Comparison of ENCODE assay signal across 14 cellular contexts in genomic region chr22:50114221-50114981, GRCh38. TPM values are rescaled to one million over a fixed set of nuclear protein-coding genes. Genes with fewer than 3 reads are reported as not detected.
A peak's percentile ranks its signal among the peaks of the same experiment; 100 is the strongest.
DNase-seq lines count a peak whose midpoint lies in the region; ATAC-seq and TF ChIP-seq lines count a peak whose summit lies in the region.
"Had no signal": no experiment of that assay in that cellular context is flagged by ENCODE, and none has a peak within 500 bp of the region (broad histone marks: within the 10 kb centered on the region; RNA-seq: fewer than 3 reads in every experiment).

No MANE protein-coding gene starts in this region.

- intact Hi-C loops in MCF 10A (cut with micrococcal nuclease) = no loop called here
- intact Hi-C loops in breast epithelium (cut with DNase I; ENCODE audit: low total_unique reads) = no loop called here
- intact Hi-C loops in aorta (cut with DNase I) = no loop called here

- H3K27me3 Mint-ChIP-seq in MCF 10A (ENCODE audit: insufficient read depth, unreplicated experiment) = no peaks in the 10 kb centered on the region

- H3K36me3 Mint-ChIP-seq in MCF 10A (ENCODE audit: insufficient read depth, unreplicated experiment) = no peaks in the 10 kb centered on the region
- H3K36me3 Mint-ChIP-seq: type B pancreatic cell had no signal

- H3K9me3 ChIP-seq in breast epithelium = no peaks in the 10 kb centered on the region
- H3K9me3 ChIP-seq in mesodermal cell (ENCODE audit: control insufficient read depth, low read length) = no peaks in the 10 kb centered on the region
- H3K9me3 ChIP-seq in aorta (ENCODE audit: control insufficient read depth, low read length) = no peaks in the 10 kb centered on the region

- peak overlapping the region in 1 of 2 donors; percentile 43 for H3K27ac ChIP-seq in breast epithelium
- H3K27ac ChIP-seq in brain microvascular endothelial cell = peak overlapping the region; percentile 65
- H3K27ac ChIP-seq in mesodermal cell (ENCODE audit: low read depth, low read length, severe bottlenecking) = peak overlapping the region; percentile 82
- H3K27ac ChIP-seq in aorta (ENCODE audit: low read depth in 1 of 2, low read length in 2 of 2) = peak overlapping the region in 1 of 2 donors; percentile 83

- peak overlapping the region; percentile 27 for H3K27ac Mint-ChIP-seq in MCF 10A (ENCODE audit: low read depth, unreplicated experiment)
- H3K27ac Mint-ChIP-seq: activated T-cell treated with anti-CD3 and anti-CD28 coated beads, Interleukin-2, amount 50 U/mL, for 24 hours; type B pancreatic cell had no signal

- TF ChIP-seq CTCF in MCF 10A (IDR thresholded peaks at IDR 0.05; ENCODE audit: unreplicated experiment) (no peak), breast epithelium (IDR thresholded peaks at IDR 0.05) (no peak), brain microvascular endothelial cell (IDR thresholded peaks at IDR 0.05; ENCODE audit: low read depth, low read length, missing control alignments) (no peak)

- no TSS peak for BruUV-seq in MCF 10A (replicated peaks; lab: Mats Ljungman, UMichigan)

- no peaks in the 10 kb centered on the region for H3K9me3 Mint-ChIP-seq in MCF 10A (ENCODE audit: unreplicated experiment)
- H3K9me3 Mint-ChIP-seq: activated T-cell treated with anti-CD3 and anti-CD28 coated beads, Interleukin-2, amount 50 U/mL, for 24 hours; type B pancreatic cell had no signal

- H3K4me3 Mint-ChIP-seq in MCF 10A (ENCODE audit: unreplicated experiment) = no peak overlapping the region
- H3K4me3 Mint-ChIP-seq: activated T-cell treated with anti-CD3 and anti-CD28 coated beads, Interleukin-2, amount 50 U/mL, for 24 hours; type B pancreatic cell had no signal

- H3K4me3 ChIP-seq in breast epithelium (peak overlapping the region in 1 of 3 donors; percentile 17), brain microvascular endothelial cell (ENCODE audit: low read depth, low read length) (peak overlapping the region; percentile 36), mesodermal cell (ENCODE audit: extremely low read depth, insufficient read depth, low read length, poor library complexity, severe bottlenecking) (no peak overlapping the region), aorta (ENCODE audit: low read length in 2 of 2) (no peak overlapping the region)

- no peaks in the 10 kb centered on the region for H3K4me1 ChIP-seq in breast epithelium
- H3K4me1 ChIP-seq in mesodermal cell (ENCODE audit: control insufficient read depth, insufficient read depth, low read length, poor library complexity, severe bottlenecking) = peaks cover 56% of the 10 kb centered on the region
- H3K4me1 ChIP-seq in aorta (ENCODE audit: control insufficient read depth in 1 of 2, insufficient read depth in 2 of 2, low read length in 2 of 2) = no peaks in the 10 kb centered on the region

- DNase-seq in MCF 10A (ENCODE audit: unreplicated experiment) (peak; percentile 14), breast epithelium (ENCODE audit: low spot score in 2 of 2) (no peak), brain microvascular endothelial cell (peak; percentile 49), aorta (no peak), NK-92 (lab: John Stamatoyannopoulos, UW; ENCODE audit: unreplicated experiment) (no peak)
- DNase-seq: activated T-cell treated with anti-CD3 and anti-CD28 coated beads, Interleukin-2, amount 50 U/mL, for 24 hours; AML-193; left ventricle myocardium superior; T-helper 2 cell had no signal

- H3K27me3 ChIP-seq in breast epithelium (no peaks in the 10 kb centered on the region), brain microvascular endothelial cell (replicated peaks) (no peaks in the 10 kb centered on the region), aorta (ENCODE audit: control insufficient read depth in 1 of 2, insufficient read depth in 2 of 2, low read length in 1 of 2) (no peaks in the 10 kb centered on the region)

- 77 to 85% methylated on average over 10 to 13 of the region's 18 CpGs for WGBS in mesodermal cell (ENCODE audit: insufficient coverage in 2 of 2), 2 experiments
- WGBS in aorta, 2 donors = 7 to 10% methylated on average over 18 of the region's 18 CpGs

- in situ Hi-C loops in brain microvascular endothelial cell (cut with HindIII; ENCODE audit: low pct_ligation_motif_present, low sequenced_read_pairs) = no loop called here

- H3K36me3 ChIP-seq in breast epithelium (no peaks in the 10 kb centered on the region), brain microvascular endothelial cell (replicated peaks) (no peaks in the 10 kb centered on the region), mesodermal cell (ENCODE audit: control insufficient read depth, insufficient read depth, low read length) (no peaks in the 10 kb centered on the region), aorta (ENCODE audit: control insufficient read depth in 1 of 2, insufficient read depth in 2 of 2, low read length in 1 of 2) (no peaks in the 10 kb centered on the region)

- CTCF ChIA-PET in MCF 10A (lab: Yijun Ruan, JAX) = interaction anchor here (0.8 kb wide), 1 partner anchor 9 kb away, joined by 4 read pairs; no protein-coding TSS in a partner anchor

- no peaks in the 10 kb centered on the region for H3K4me1 Mint-ChIP-seq in MCF 10A (ENCODE audit: insufficient read depth, unreplicated experiment)

- POLR2A ChIA-PET in MCF 10A (lab: Yijun Ruan, JAX) = interaction anchor here (1.4 kb wide), 1 partner anchor 9 kb away, joined by 3 read pairs; no protein-coding TSS in a partner anchor

- TF ChIP-seq POLR2A in breast epithelium (IDR thresholded peaks at IDR 0.05) = no peak

- ATAC-seq in aorta (ENCODE audit: low FRiP score) (peak; percentile 28), HG03039 (IDR thresholded peaks at IDR 0.05; ENCODE audit: unreplicated experiment) (no peak), GM18870 (IDR thresholded peaks at IDR 0.05; ENCODE audit: unreplicated experiment) (no peak)
- ATAC-seq: left ventricle myocardium superior had no signal

RNA-seq across cellular contexts. Expression of gene MOV10L1, which starts 24.6 kb away (rescaled TPM):
- total RNA-seq in MCF 10A (2022) = not detected in 2 replicates
- total RNA-seq in breast epithelium = under 1 TPM; 0.16 to 0.44 (median 0.33) TPM
- 0.52 TPM for polyA plus RNA-seq in mesodermal cell (2013, experiment 1 of 2)
- 1.6 TPM for polyA plus RNA-seq in mesodermal cell (2013, experiment 2 of 2)
- total RNA-seq in aorta = 1 to 10 TPM in 1 of 2 donors, under 1 TPM in 1; 0.10 to 3.2 TPM
- 1 to 10 TPM; 1.5 to 4.2 TPM for polyA plus RNA-seq in aorta

RNA-seq across cellular contexts. Expression of gene MLC1, which starts 29.2 kb away (rescaled TPM):
- not detected in 2 replicates for total RNA-seq in MCF 10A (2022)
- total RNA-seq in breast epithelium = under 1 TPM in 1 of 3 donors, not detected in 2; 0.15 TPM
- 1.1 TPM for polyA plus RNA-seq in mesodermal cell (2013, experiment 1 of 2)
- 0.91 TPM for polyA plus RNA-seq in mesodermal cell (2013, experiment 2 of 2)
- under 1 TPM; 0.16 to 0.39 TPM for total RNA-seq in aorta
- 1 to 10 TPM in 1 of 2 donors, not detected in 1; 2.1 TPM for polyA plus RNA-seq in aorta
- total RNA-seq: NCI-H460 had no signal

RNA-seq across cellular contexts. Expression of gene PANX2, which starts 56.1 kb away (rescaled TPM):
- total RNA-seq in MCF 10A (2022) = 0.77 and 2.7 TPM in 2 replicates
- 1 to 10 TPM in 2 of 3 donors, under 1 TPM in 1; 0.64 to 2.0 (median 1.8) TPM for total RNA-seq in breast epithelium
- 2.3 TPM for polyA plus RNA-seq in mesodermal cell (2013, experiment 1 of 2)
- polyA plus RNA-seq in mesodermal cell (2013, experiment 2 of 2) = 2.9 TPM
- 1 to 10 TPM in 1 of 2 donors, under 1 TPM in 1; 0.62 to 1.2 TPM for total RNA-seq in aorta
- polyA plus RNA-seq in aorta = 1 to 10 TPM in 1 of 2 donors, under 1 TPM in 1; 0.97 to 1.4 TPM

RNA-seq across cellular contexts. Expression of gene TTLL8, which starts 56.3 kb away (rescaled TPM):
- not detected in 2 replicates for total RNA-seq in MCF 10A (2022)
- total RNA-seq in breast epithelium = not detected
- polyA plus RNA-seq in mesodermal cell (2013, experiment 1 of 2) = not detected
- polyA plus RNA-seq in mesodermal cell (2013, experiment 2 of 2) = not detected
- not detected for total RNA-seq in aorta
- not detected for polyA plus RNA-seq in aorta
- total RNA-seq: left ventricle myocardium superior, NCI-H460 had no signal

Comparison
In these comparisons a context has a peak if more than half of its experiments do, and no peak if none do; other contexts are left out.
1. DNase-seq: peak in MCF 10A (single experiment) and brain microvascular endothelial cell (single experiment); none in breast epithelium (0 of 2), aorta (0 of 2) and NK-92 (single experiment).